In genomic region chr7:108239501-108240225, GRCh38 we compare ENCODE assay signal across 19 cellular contexts.
DNase-seq lines count a peak whose midpoint lies in the region; ATAC-seq and TF ChIP-seq lines count a peak whose summit lies in the region.
"Had no signal": no experiment of that assay in that cellular context is flagged by ENCODE, and none has a peak within 500 bp of the region (broad histone marks: within the 10 kb centered on the region; RNA-seq: fewer than 3 reads in every experiment).

No MANE protein-coding gene starts in this region.

- H2BK15ac ChIP-seq in mesendoderm (replicated peaks; ENCODE audit: low read depth): no peak overlapping the region

- H3K4me1 ChIP-seq in GM23338 (ENCODE audit: insufficient read depth) (peaks cover 54% of the 10 kb centered on the region), mesendoderm (ENCODE audit: control insufficient read depth, low read depth, low read length) (peaks cover 16% of the 10 kb centered on the region), HAP-1 (peaks cover 12% of the 10 kb centered on the region)
- H3K4me1 ChIP-seq: parathyroid adenoma, suprapubic skin had no signal

- no peak overlapping the region; the same call in 2 of the 3 replicates for H3K4me3 Mint-ChIP-seq in GM23338

- H3K27me3 ChIP-seq in GM23338 (ENCODE audit: insufficient read depth) (no peaks in the 10 kb centered on the region), mesendoderm (ENCODE audit: insufficient read depth, low read length, poor library complexity) (no peaks in the 10 kb centered on the region), HAP-1 (ENCODE audit: low read depth) (no peaks in the 10 kb centered on the region; the same call in 1 of the 2 replicates)
- H3K27me3 ChIP-seq: foreskin keratinocyte, suprapubic skin had no signal

- peak; percentile 83 for ATAC-seq in GM23338
- ATAC-seq: foreskin keratinocyte, left lobe of liver had no signal

- H3K4me2 ChIP-seq in GM23338 (no peak overlapping the region), mesendoderm (ENCODE audit: low read length) (no peak overlapping the region)

- H2AK5ac ChIP-seq in mesendoderm (ENCODE audit: low read length): no peak overlapping the region

- 100% methylated on average over 3 of the region's 11 CpGs for WGBS in mesendoderm (ENCODE audit: extremely low coverage, insufficient coverage, low lambda C conversion rate)

- H3K9me3 ChIP-seq in SK-N-MC (ENCODE audit: low read depth, low read length) (no peaks in the 10 kb centered on the region), HAP-1 (no peaks in the 10 kb centered on the region)
- H3K9me3 ChIP-seq: Caco-2, suprapubic skin had no signal

- no peaks in the 10 kb centered on the region for H3K79me1 ChIP-seq in mesendoderm (ENCODE audit: low read length)

- H2AFZ ChIP-seq in GM23338: no peak overlapping the region
- H2AFZ ChIP-seq: parathyroid adenoma had no signal

- in situ Hi-C loops in HAP-1 (cut with MboI; ENCODE audit: low sequenced_read_pairs): no loop called here

- H4K8ac ChIP-seq in mesendoderm (ENCODE audit: low read depth, low read length): no peak overlapping the region

- peak overlapping the region; percentile 14 for H3K18ac ChIP-seq in mesendoderm (ENCODE audit: low read length)

- no peak overlapping the region for H2BK120ac ChIP-seq in mesendoderm (ENCODE audit: low read depth, low read length)

- DNase-seq in GM23338 (ENCODE audit: low spot score): peak; percentile 22
- DNase-seq in NCI-H2029 treated with DMSO at 0.1 percent for 48 hours (lab: John Stamatoyannopoulos, UW): peak; percentile 84
- DNase-seq in SK-N-MC (ENCODE audit: low read depth, low spot score): peak; percentile 39
- DNase-seq in mesendoderm: no peak
- DNase-seq in Ammon's horn (ENCODE audit: low spot score): no peak
- DNase-seq in occipital lobe (lab: John Stamatoyannopoulos, UW): no peak
- DNase-seq in HAP-1 (ENCODE audit: low spot score in 2 of 2): no peak
- no peak for DNase-seq in effector CD8-positive, alpha-beta T cell (lab: John Stamatoyannopoulos, UW)
- DNase-seq: Caco-2; foreskin keratinocyte; GDM1; H7; NCI-H510A; stimulated activated CD4-positive, alpha-beta T cell treated with anti-CD3 and anti-CD28 coated beads, Interleukin-4, amount 100 ng/mL, for 24 hours; stimulated activated CD8-positive, alpha-beta memory T cell treated with anti-CD3 and anti-CD28 coated beads, Interleukin-4, amount 100 ng/mL, for 48 hours; SW 1271 had no signal

- H3K56ac ChIP-seq in mesendoderm (ENCODE audit: low read length): no peak overlapping the region

- H3K79me2 ChIP-seq in GM23338 (replicated peaks; ENCODE audit: insufficient read depth): no peaks in the 10 kb centered on the region
- no peaks in the 10 kb centered on the region for H3K79me2 ChIP-seq in mesendoderm (ENCODE audit: control insufficient read depth, insufficient read depth, low read length)
- H3K79me2 ChIP-seq: parathyroid adenoma had no signal

- no peak overlapping the region for H2BK5ac ChIP-seq in mesendoderm (ENCODE audit: low read length)

- H3F3A ChIP-seq in GM23338 (replicated peaks; ENCODE audit: low read depth): no peaks in the 10 kb centered on the region

- H3K36me3 Mint-ChIP-seq in GM23338 (ENCODE audit: low read depth): no peaks in the 10 kb centered on the region

- H3K4me3 ChIP-seq in GM23338: no peak overlapping the region
- peak overlapping the region; percentile 57 for H3K4me3 ChIP-seq in SK-N-MC
- no peak overlapping the region for H3K4me3 ChIP-seq in mesendoderm (ENCODE audit: low read length)
- no peak overlapping the region for H3K4me3 ChIP-seq in HAP-1
- H3K4me3 ChIP-seq: suprapubic skin had no signal

- H3K36me3 ChIP-seq in GM23338 (ENCODE audit: insufficient read depth) (no peaks in the 10 kb centered on the region), SK-N-MC (ENCODE audit: insufficient read depth, low read length) (no peaks in the 10 kb centered on the region), mesendoderm (ENCODE audit: control insufficient read depth, insufficient read depth, low read length) (no peaks in the 10 kb centered on the region), HAP-1 (replicated peaks) (no peaks in the 10 kb centered on the region)
- H3K36me3 ChIP-seq: suprapubic skin had no signal

- peak overlapping the region; percentile 73 for H3K27ac Mint-ChIP-seq in GM23338

- no peak for TF ChIP-seq CTCF in GM23338 (conservative IDR thresholded peaks at IDR 0.05; ENCODE audit: low read depth in 2 of 2)

- H4K5ac ChIP-seq in mesendoderm (ENCODE audit: low read length): no peak overlapping the region

- H4K20me1 ChIP-seq in GM23338 (replicated peaks; ENCODE audit: insufficient read depth): no peaks in the 10 kb centered on the region

- H3K9ac ChIP-seq in SK-N-MC (ENCODE audit: insufficient read length) (peak overlapping the region; percentile 44), mesendoderm (ENCODE audit: low read length) (no peak overlapping the region)
- H3K9ac ChIP-seq: parathyroid adenoma had no signal

- peak overlapping the region; percentile 62 for H3K4ac ChIP-seq in mesendoderm (ENCODE audit: low read depth, low read length)

- H3K27ac ChIP-seq in GM23338 (ENCODE audit: low read depth): no peak overlapping the region
- H3K27ac ChIP-seq in SK-N-MC: peak overlapping the region; percentile 75; the same call in 1 of the 2 replicates
- H3K27ac ChIP-seq in mesendoderm (ENCODE audit: low read depth, low read length): no peak overlapping the region
- H3K27ac ChIP-seq: foreskin keratinocyte, parathyroid adenoma, suprapubic skin had no signal

- no peaks in the 10 kb centered on the region for H3K9me2 ChIP-seq in GM23338 (ENCODE audit: insufficient read depth)

- no peaks in the 10 kb centered on the region for H3K9me3 Mint-ChIP-seq in GM23338

- no peaks in the 10 kb centered on the region for H3K27me3 Mint-ChIP-seq in GM23338 (ENCODE audit: insufficient read depth, low read depth, poor library complexity)

- peaks cover 53% of the 10 kb centered on the region for H3K4me1 Mint-ChIP-seq in GM23338

- H3K23ac ChIP-seq in mesendoderm (ENCODE audit: low read length): no peak overlapping the region

TF ChIP-seq in GM23338, 12 proteins besides CTCF, POLR2A, EP300 and RAD21:
- TF ChIP-seq ZNF114 (CRISPR knock-in tag; IDR thresholded peaks at IDR 0.05) (no peak), EZH2phosphoT487 (IDR thresholded peaks at IDR 0.05; ENCODE audit: unreplicated experiment) (no peak)

Comparison
In these comparisons a context has a peak if more than half of its experiments do, and no peak if none do; other contexts are left out.
1. DNase-seq: peak in GM23338 (single experiment), NCI-H2029 treated with DMSO at 0.1 percent for 48 hours (single experiment) and SK-N-MC (single experiment); none in mesendoderm (single experiment), Ammon's horn (single experiment), occipital lobe (single experiment), HAP-1 (0 of 2) and effector CD8-positive, alpha-beta T cell (single experiment).